10 cellular contexts compared by ENCODE assay signal in the genomic region with DNA sequence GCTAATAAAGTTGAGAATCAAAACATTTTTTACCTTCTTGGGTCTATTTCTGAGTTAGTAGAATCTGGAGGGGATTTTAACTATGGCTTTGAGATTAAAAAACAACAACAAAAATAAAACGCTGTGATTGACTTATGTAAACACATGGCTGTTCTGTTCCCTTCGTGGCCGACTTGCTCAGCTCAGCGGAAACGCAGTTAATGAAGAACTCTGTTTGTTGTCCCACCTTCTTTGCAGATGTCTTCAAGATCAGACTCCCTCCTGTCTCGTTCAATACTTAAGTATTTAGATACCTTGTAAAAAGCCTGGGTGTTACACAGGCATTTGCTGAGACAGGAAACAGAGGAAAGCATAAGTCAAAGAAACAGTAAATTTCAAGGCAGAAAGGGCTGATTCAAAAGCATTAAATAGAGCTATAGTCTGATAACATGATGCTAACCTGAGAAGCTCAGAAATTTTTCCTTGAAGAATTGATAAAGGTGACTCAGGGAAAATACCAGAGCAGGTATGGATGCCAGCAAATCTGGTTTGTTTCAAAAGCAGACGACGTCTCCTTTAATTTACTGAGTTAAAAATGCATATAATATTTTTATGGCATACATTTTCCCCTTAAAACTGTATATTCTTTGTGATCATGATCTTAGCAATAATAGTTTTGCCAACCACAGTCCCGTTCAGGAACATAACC. TPM values are rescaled to one million over a fixed set of nuclear protein-coding genes. Genes with fewer than 3 reads are reported as not detected.
A peak's percentile ranks its signal among the peaks of the same experiment; 100 is the strongest.
DNase-seq lines count a peak whose midpoint lies in the region; ATAC-seq and TF ChIP-seq lines count a peak whose summit lies in the region.
"Had no signal": no experiment of that assay in that cellular context is flagged by ENCODE, and none has a peak within 500 bp of the region (broad histone marks: within the 10 kb centered on the region; RNA-seq: fewer than 3 reads in every experiment).

No MANE protein-coding gene starts in this region.

- no TSS peak for BruUV-seq in PC-3 (replicated peaks; lab: Mats Ljungman, UMichigan)

- peaks cover 20% of the 10 kb centered on the region for H3K4me1 Mint-ChIP-seq in activated naive CD4-positive, alpha-beta T cell treated with anti-CD3 and anti-CD28 coated beads, Interleukin-2, amount 50 U/mL, for 24 hours
- peaks cover 8% of the 10 kb centered on the region for H3K4me1 Mint-ChIP-seq in HFFc6 (ENCODE audit: low read depth)

- no peak for DNase-seq in activated naive CD4-positive, alpha-beta T cell treated with Interleukin-2 at 50 U/mL for 16 hours
- no peak for DNase-seq in PC-3
- DNase-seq in foreskin keratinocyte = no peak
- no peak for DNase-seq in HFFc6
- DNase-seq in hepatic stellate cell (ENCODE audit: low spot score) = no peak
- no peak for DNase-seq in foreskin fibroblast
- DNase-seq: amniotic stem cell had no signal

- H3K27me3 ChIP-seq in PC-3 (ENCODE audit: low read length) (no peaks in the 10 kb centered on the region), foreskin keratinocyte (no peaks in the 10 kb centered on the region), thymus (ENCODE audit: control insufficient read depth, insufficient read depth) (no peaks in the 10 kb centered on the region)
- H3K27me3 ChIP-seq: BE2C had no signal

- H3K36me3 Mint-ChIP-seq in activated naive CD4-positive, alpha-beta T cell treated with anti-CD3 and anti-CD28 coated beads, Interleukin-2, amount 50 U/mL, for 24 hours = peaks cover 2% of the 10 kb centered on the region
- H3K36me3 Mint-ChIP-seq in HFFc6 (ENCODE audit: low read depth) = no peaks in the 10 kb centered on the region

- H3K4me2 ChIP-seq in PC-3 (ENCODE audit: low read length) = no peak overlapping the region

- TF ChIP-seq CTCF in PC-3 (conservative IDR thresholded peaks at IDR 0.05; ENCODE audit: low read depth, low read length) (no peak), foreskin keratinocyte (conservative IDR thresholded peaks at IDR 0.05) (no peak), HFFc6 (IDR thresholded peaks at IDR 0.05) (no peak), foreskin fibroblast (IDR thresholded peaks at IDR 0.05; ENCODE audit: low read depth, low read length) (no peak)

- H3K9me3 Mint-ChIP-seq in activated naive CD4-positive, alpha-beta T cell treated with anti-CD3 and anti-CD28 coated beads, Interleukin-2, amount 50 U/mL, for 24 hours = no peaks in the 10 kb centered on the region
- no peaks in the 10 kb centered on the region for H3K9me3 Mint-ChIP-seq in HFFc6

- CTCF ChIA-PET in PC-3 (lab: Charles Lee) = no interaction called here

- H3K4me1 ChIP-seq in PC-3 (ENCODE audit: insufficient read depth, low read length) (no peaks in the 10 kb centered on the region), foreskin keratinocyte (peaks cover 19% of the 10 kb centered on the region), thymus (ENCODE audit: control insufficient read depth, insufficient read depth, low read length) (peaks cover 7% of the 10 kb centered on the region)
- H3K4me1 ChIP-seq: BE2C had no signal

- H3K27ac Mint-ChIP-seq in activated naive CD4-positive, alpha-beta T cell treated with anti-CD3 and anti-CD28 coated beads, Interleukin-2, amount 50 U/mL, for 24 hours = peak overlapping the region; percentile 89
- no peak overlapping the region for H3K27ac Mint-ChIP-seq in HFFc6

- intact Hi-C loops in PC-3 (cut with micrococcal nuclease) = no loop called here

- H3K27me3 Mint-ChIP-seq in activated naive CD4-positive, alpha-beta T cell treated with anti-CD3 and anti-CD28 coated beads, Interleukin-2, amount 50 U/mL, for 24 hours = no peaks in the 10 kb centered on the region
- peaks cover 3% of the 10 kb centered on the region for H3K27me3 Mint-ChIP-seq in HFFc6 (ENCODE audit: insufficient read depth)

- 0 out of 2 replicates have a peak overlapping the region, but pooled peaks have one; percentile 18 for H2AFZ ChIP-seq in PC-3 (ENCODE audit: low read length)

- H3K9me3 ChIP-seq in PC-3 (ENCODE audit: low read length) (no peaks in the 10 kb centered on the region), thymus (ENCODE audit: control insufficient read depth) (no peaks in the 10 kb centered on the region)
- H3K9me3 ChIP-seq: BE2C had no signal

- 77% methylated on average over 9 of the region's 9 CpGs for WGBS in thymus

- peak overlapping the region; percentile 52 for H3K4me3 Mint-ChIP-seq in activated naive CD4-positive, alpha-beta T cell treated with anti-CD3 and anti-CD28 coated beads, Interleukin-2, amount 50 U/mL, for 24 hours
- H3K4me3 Mint-ChIP-seq in HFFc6 = no peak overlapping the region

- no peaks in the 10 kb centered on the region for H3F3A ChIP-seq in PC-3 (ENCODE audit: low read length, unreplicated experiment)

- H3K9me2 ChIP-seq in PC-3 (replicated peaks; ENCODE audit: low read length) = no peaks in the 10 kb centered on the region

- no peaks in the 10 kb centered on the region for H3K79me2 ChIP-seq in PC-3 (ENCODE audit: low read length)

- no peak for ATAC-seq in PC-3
- peak; percentile 38 for ATAC-seq in foreskin keratinocyte

- no peak overlapping the region for H3K27ac ChIP-seq in PC-3 (ENCODE audit: low read length)
- H3K27ac ChIP-seq in foreskin keratinocyte = peak overlapping the region; percentile 90
- peak overlapping the region; percentile 87 for H3K27ac ChIP-seq in thymus (ENCODE audit: low read depth)

- POLR2A ChIA-PET in PC-3 (lab: Charles Lee; ENCODE audit: unreplicated experiment) = interaction anchor here (0.5 kb wide), 1 partner anchor 106 kb away, joined by 3 read pairs; no protein-coding TSS in a partner anchor

- no peak overlapping the region for H3K9ac ChIP-seq in PC-3 (ENCODE audit: low read length)

- H3K4me3 ChIP-seq in PC-3 (ENCODE audit: low read length) (no peak overlapping the region), thymus (ENCODE audit: low read length) (no peak overlapping the region), foreskin fibroblast (ENCODE audit: low read depth in 1 of 2, low read length in 2 of 2) (no peak overlapping the region)

- H4K20me1 ChIP-seq in PC-3 (ENCODE audit: low read length) = no peaks in the 10 kb centered on the region

- H3K36me3 ChIP-seq in PC-3 (ENCODE audit: low read depth, low read length) (no peaks in the 10 kb centered on the region), thymus (ENCODE audit: control insufficient read depth, insufficient read depth) (no peaks in the 10 kb centered on the region)
- H3K36me3 ChIP-seq: BE2C had no signal

RNA-seq across cellular contexts. Expression of gene POLI, which starts 21.7 kb away (rescaled TPM):
- total RNA-seq in PC-3 (2014; rRNA removed) (6.3 and 9.9 TPM in 2 replicates), foreskin keratinocyte (12.4 and 13.4 TPM in 2 replicates)
- polyA plus RNA-seq in foreskin keratinocyte (4.8 and 6.3 TPM in 2 replicates), thymus (56.9 TPM)
- 10 to 100 TPM; 13.3 to 17.5 (median 15.6) TPM for total RNA-seq in HFFc6 (2021; fragmentation: NEBNext Ultra II Directional; extraction: Animal tissue kit (Norgen Biotek cat#: 25700))

RNA-seq across cellular contexts. Expression of gene MBD2, which starts 23.2 kb away (rescaled TPM):
- 31.9 and 37.0 TPM in 2 replicates for total RNA-seq in PC-3 (2014; rRNA removed)
- total RNA-seq in foreskin keratinocyte = 113 and 123 TPM in 2 replicates
- 119 and 163 TPM in 2 replicates for polyA plus RNA-seq in foreskin keratinocyte
- polyA plus RNA-seq in thymus = 61.4 TPM
- 100 to 1,000 TPM in 1 of 6 experiments, 10 to 100 TPM in 5; 84.8 to 104 (median 88.9) TPM for total RNA-seq in HFFc6 (2021; fragmentation: NEBNext Ultra II Directional; extraction: Animal tissue kit (Norgen Biotek cat#: 25700))
